Comparison of ENCODE assay signal across 34 cellular contexts in genomic region chr1:176931526-176931925, GRCh38.
"Had no signal": no experiment of that assay in that cellular context is flagged by ENCODE, and none has a peak within 500 bp of the region (broad histone marks: within the 10 kb centered on the region; RNA-seq: fewer than 3 reads in every experiment).

No MANE protein-coding gene starts in this region.

- H3K9me3 ChIP-seq: MG63 had no signal

- H3K4me2 ChIP-seq: KMS-11 had no signal

- H3K9ac ChIP-seq: KMS-11 had no signal

- H3K4me3 ChIP-seq: MG63 had no signal

- H3K27ac ChIP-seq: KMS-11 had no signal

- H3K36me3 ChIP-seq: MG63 had no signal

- DNase-seq: Karpas-422, Kasumi-1, MG63, MM.1S, MV-4-11, NCI-H1048, NCI-H1092, NCI-H1092 treated with DMSO at 0.1 percent for 48 hours, NCI-H1105, NCI-H1105 treated with DMSO at 0.1 percent for 48 hours, NCI-H1417, NCI-H1417 treated with DMSO at 0.1 percent for 48 hours, NCI-H1436, NCI-H1436 treated with DMSO at 0.1 percent for 48 hours, NCI-H146, NCI-H1694, NCI-H1694 treated with DMSO at 0.1 percent for 48 hours, NCI-H187, NCI-H187 treated with DMSO at 0.1 percent for 48 hours, NCI-H1930, NCI-H2029, NCI-H2029 treated with DMSO at 0.1 percent for 48 hours, NCI-H2081, NCI-H2081 treated with DMSO at 0.1 percent for 48 hours, NCI-H2107, NCI-H2171, NCI-H2171 treated with DMSO at 0.1 percent for 48 hours, NCI-H2227 treated with DMSO at 0.1 percent for 48 hours, NCI-H226, NCI-H345, NCI-H446, NCI-H446 treated with DMSO at 0.1 percent for 48 hours, NCI-H510A had no signal
